Comparison of ENCODE assay signal across 1 cellular context in genomic region chr1:96969656-96970163, GRCh38.
TF ChIP-seq lines count a peak whose summit lies in the region.

No MANE protein-coding gene starts in this region.

TF ChIP-seq in SK-N-SH, 30 proteins besides CTCF, POLR2A, EP300 and RAD21 (continued from another document):
- TF ChIP-seq REST (IDR thresholded peaks at IDR 0.05; ENCODE audit: low read depth, low read length) (no peak), FOXM1 (IDR thresholded peaks at IDR 0.05; ENCODE audit: low read depth) (no peak), ELF1 (IDR thresholded peaks at IDR 0.05) (no peak), SIN3A (IDR thresholded peaks at IDR 0.05; ENCODE audit: borderline replicate concordance, low read depth, low read length) (no peak), SMC3 (IDR thresholded peaks at IDR 0.05; ENCODE audit: low read depth, low read length) (no peak; the same call in 1 of the 2 replicates)
